ENCODE assay signal across 26 cellular contexts in the genomic region with DNA sequence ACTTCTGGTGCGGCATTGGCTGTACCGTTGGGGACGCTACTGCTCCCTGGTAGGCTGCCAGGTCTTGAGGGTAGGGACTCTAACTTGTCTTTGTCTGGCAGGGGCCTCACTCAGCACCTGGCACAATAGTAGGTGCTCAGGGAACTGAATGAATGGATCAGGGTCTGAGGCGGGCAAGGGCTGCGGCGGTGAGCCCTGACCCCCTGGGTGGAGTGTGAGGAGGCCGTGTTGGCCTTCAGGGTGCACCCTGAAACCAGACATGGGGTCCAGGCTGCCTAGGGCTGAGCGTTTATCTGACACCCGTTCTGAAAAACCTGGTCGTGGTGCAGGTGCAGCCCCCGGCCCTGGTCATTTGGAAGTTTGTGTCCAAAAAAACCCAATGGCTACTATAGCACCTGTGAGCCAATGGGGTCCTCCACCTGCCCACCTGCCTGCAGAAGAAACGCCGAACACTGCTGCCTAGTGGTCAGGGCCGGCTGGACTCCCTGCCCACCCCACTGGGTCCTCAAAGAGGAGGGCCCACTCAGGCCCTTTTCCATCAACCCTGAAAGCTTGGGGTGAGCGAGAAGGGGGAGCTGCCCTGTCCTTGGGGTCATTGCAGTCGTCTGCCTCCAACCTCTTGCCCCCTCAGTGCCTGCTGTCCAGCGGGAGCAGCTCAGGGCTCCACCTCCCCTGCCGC. TPM values are rescaled to one million over a fixed set of nuclear protein-coding genes. Genes with fewer than 3 reads are reported as not detected.
"Had no signal": no experiment of that assay in that cellular context is flagged by ENCODE, and none has a peak within 500 bp of the region (broad histone marks: within the 10 kb centered on the region; RNA-seq: fewer than 3 reads in every experiment).

No MANE protein-coding gene starts in this region.

- H3K27ac ChIP-seq: epithelial cell of prostate, pancreas, psoas muscle, right atrium auricular region, suprapubic skin had no signal

- ATAC-seq: activated CD4-positive, alpha-beta T cell treated with anti-CD3 and anti-CD28 coated beads for 36 hours; activated T-cell treated with anti-CD3 and anti-CD28 coated beads, Interleukin-2, amount 50 U/mL, for 4 hours; heart left ventricle; left cardiac atrium; pancreas; psoas muscle; WTC11 had no signal

- H3K27me3 Mint-ChIP-seq: activated CD4-positive, alpha-beta T cell treated with anti-CD3 and anti-CD28 coated beads for 36 hours had no signal

- H3K4me3 Mint-ChIP-seq: activated CD4-positive, alpha-beta T cell treated with anti-CD3 and anti-CD28 coated beads for 36 hours; activated naive CD4-positive, alpha-beta T cell treated with anti-CD3 and anti-CD28 coated beads for 36 hours; activated naive CD8-positive, alpha-beta T cell treated with anti-CD3 and anti-CD28 coated beads, Interleukin-2, amount 10 ng/mL, durations not matched to agents 7 days and 5 days; activated T-cell treated with anti-CD3 and anti-CD28 coated beads, Interleukin-2, amount 50 U/mL, for 4 hours; neural crest cell; WTC11 had no signal

- H3K36me3 Mint-ChIP-seq: activated naive CD8-positive, alpha-beta T cell treated with anti-CD3 and anti-CD28 coated beads, Interleukin-2, amount 10 ng/mL, durations not matched to agents 7 days and 5 days; WTC11 had no signal

- H3K27me3 ChIP-seq: breast epithelium, colonic mucosa, heart left ventricle, pancreas, right atrium auricular region, stomach, suprapubic skin, tibial nerve had no signal

- H3K4me3 ChIP-seq: breast epithelium, colonic mucosa, heart left ventricle, pancreas, psoas muscle, right atrium auricular region, stomach, suprapubic skin, tibial nerve had no signal

- H3K9me3 ChIP-seq: breast epithelium, colonic mucosa, heart left ventricle, pancreas, psoas muscle, right atrium auricular region, stomach, suprapubic skin, tibial nerve had no signal

- DNase-seq: activated CD4-positive, alpha-beta T cell treated with anti-CD3 and anti-CD28 coated beads for 36 hours; activated CD4-positive, alpha-beta T cell treated with anti-CD3 and anti-CD28 coated beads, Interleukin-2, amount 50 U/mL, for 4 hours; activated CD8-positive, alpha-beta memory T cell treated with anti-CD3 and anti-CD28 coated beads, Interleukin-2, amount 50 U/mL, for 48 hours; activated naive CD4-positive, alpha-beta T cell treated with anti-CD3 and anti-CD28 coated beads for 36 hours; activated naive CD8-positive, alpha-beta T cell treated with anti-CD3 and anti-CD28 coated beads, Interleukin-2, amount 10 ng/mL, durations not matched to agents 7 days and 5 days; activated T-cell treated with anti-CD3 and anti-CD28 coated beads, Interleukin-2, amount 50 U/mL, for 4 hours; amniotic stem cell; colonic mucosa; left cardiac atrium; stimulated activated CD4-positive, alpha-beta T cell treated with anti-CD3 and anti-CD28 coated beads, Interleukin-12 subunit alpha, Interleukin-12 subunit beta, amount 100 ng/mL, for 4 hours; stimulated activated CD4-positive, alpha-beta T cell treated with anti-CD3 and anti-CD28 coated beads, Interleukin-4, amount 100 ng/mL, for 4 hours; stomach; T1000 had no signal

- H3K4me1 ChIP-seq: breast epithelium, colonic mucosa, psoas muscle had no signal

- H3K27ac Mint-ChIP-seq: activated CD4-positive, alpha-beta T cell treated with anti-CD3 and anti-CD28 coated beads for 36 hours; activated naive CD4-positive, alpha-beta T cell treated with anti-CD3 and anti-CD28 coated beads for 36 hours; WTC11 had no signal

- H3K9me3 Mint-ChIP-seq: activated naive CD4-positive, alpha-beta T cell treated with anti-CD3 and anti-CD28 coated beads for 36 hours; activated naive CD8-positive, alpha-beta T cell treated with anti-CD3 and anti-CD28 coated beads, Interleukin-2, amount 10 ng/mL, durations not matched to agents 7 days and 5 days; activated T-cell treated with anti-CD3 and anti-CD28 coated beads, Interleukin-2, amount 50 U/mL, for 4 hours; neural crest cell; WTC11 had no signal

- H3K36me3 ChIP-seq: breast epithelium, colonic mucosa, heart left ventricle, right atrium auricular region, stomach, suprapubic skin, tibial nerve had no signal

RNA-seq across cellular contexts. Expression of a gene that starts 22.3 kb away (rescaled TPM):
- total RNA-seq: activated CD4-positive, alpha-beta T cell treated with anti-CD3 and anti-CD28 coated beads for 36 hours; activated CD8-positive, alpha-beta memory T cell treated with anti-CD3 and anti-CD28 coated beads for 36 hours; fibroblast of villous mesenchyme; left cardiac atrium; neural crest cell; tibial nerve; urinary bladder had no signal
